Comparison of ENCODE assay signal across 8 cellular contexts in genomic region chr18:59881728-59882685, GRCh38. TPM values are rescaled to one million over a fixed set of nuclear protein-coding genes. Genes with fewer than 3 reads are reported as not detected.
A peak's percentile ranks its signal among the peaks of the same experiment; 100 is the strongest.
DNase-seq lines count a peak whose midpoint lies in the region; ATAC-seq, FAIRE-seq and TF ChIP-seq lines count a peak whose summit lies in the region.

No MANE protein-coding gene starts in this region.

- H3K27ac Mint-ChIP-seq in CD4-positive, alpha-beta memory T cell: peak overlapping the region in 6 of 7 donors; percentile 30 to 82 (median 66)
- H3K27ac Mint-ChIP-seq in mesothelial cell of epicardium: peak overlapping the region; percentile 6

- TF ChIP-seq EP300 in GM12878 (IDR thresholded peaks at IDR 0.05; ENCODE audit: borderline replicate concordance in 1 of 2, control insufficient read depth in 1 of 2, low read depth in 2 of 2, low read length in 2 of 2): no peak

- no peaks in the 10 kb centered on the region for H3K27me3 Mint-ChIP-seq in CD4-positive, alpha-beta memory T cell
- no peaks in the 10 kb centered on the region for H3K27me3 Mint-ChIP-seq in mesothelial cell of epicardium (ENCODE audit: low read depth)

- H3K4me3 ChIP-seq in CD4-positive, alpha-beta memory T cell (ENCODE audit: low read length in 2 of 2): no peak overlapping the region
- 0 out of 2 replicates have a peak overlapping the region, but pooled peaks have one; percentile 2 for H3K4me3 ChIP-seq in GM12878

- H3K9ac ChIP-seq in GM12878 (ENCODE audit: control insufficient read depth, insufficient read depth, low read length): peak overlapping the region; percentile 36; the same call in 1 of the 2 replicates

- peaks cover 0 to 3% (median 0%) of the 10 kb centered on the region in 8 donors for H3K9me3 Mint-ChIP-seq in CD4-positive, alpha-beta memory T cell
- H3K9me3 Mint-ChIP-seq in mesothelial cell of epicardium: no peaks in the 10 kb centered on the region

- peaks cover 23% of the 10 kb centered on the region for H3K4me1 ChIP-seq in CD4-positive, alpha-beta memory T cell (ENCODE audit: insufficient read depth, low read length)
- H3K4me1 ChIP-seq in GM12878 (ENCODE audit: control insufficient read depth, insufficient read depth, low read length): peaks cover 58% of the 10 kb centered on the region

- peak overlapping the region in 5 of 8 donors; percentile 1 to 49 (median 31) for H3K4me3 Mint-ChIP-seq in CD4-positive, alpha-beta memory T cell
- no peak overlapping the region for H3K4me3 Mint-ChIP-seq in mesothelial cell of epicardium

- TF ChIP-seq POLR2A in GM12878 (IDR thresholded peaks at IDR 0.05; ENCODE audit: low read depth, low read length): no peak

- DNase-seq in CD4-positive, alpha-beta memory T cell: no peak
- DNase-seq in NCI-H748 (lab: John Stamatoyannopoulos, UW; ENCODE audit: unreplicated experiment) (peak; percentile 88), GM12878 (ENCODE audit: low read depth, low spot score) (no peak), mesothelial cell of epicardium (ENCODE audit: low spot score in 2 of 2, unreplicated experiment in 2 of 2) (no peak)
- DNase-seq in NK-92 treated with Interleukin-12 subunit alpha and Interleukin-12 subunit beta, amount 100 ng/mL, for 24 hours (lab: John Stamatoyannopoulos, UW): no peak

- H3K79me2 ChIP-seq in GM12878 (ENCODE audit: control insufficient read depth, insufficient read depth, low read length): peaks cover 1% of the 10 kb centered on the region; the same call in 1 of the 2 replicates

- intact Hi-C loops in CD4-positive, alpha-beta memory T cell (cut with micrococcal nuclease): no loop called here
- intact Hi-C loops in GM12878 (cut with micrococcal nuclease; ENCODE audit: unreplicated experiment): no loop called here

- SMC1A ChIA-PET in GM12878 (lab: Charles Lee; ENCODE audit: uncharacterized antibody, unreplicated experiment): interaction anchor here (0.7 to 5.7 kb wide), 14 partner anchors 10 to 263 kb away, joined by 3 to 51 read pairs (median 8); partner anchors contain the start of gene PMAIP1

- no peaks in the 10 kb centered on the region for H3K36me3 Mint-ChIP-seq in CD4-positive, alpha-beta memory T cell
- no peaks in the 10 kb centered on the region for H3K36me3 Mint-ChIP-seq in mesothelial cell of epicardium

- no peak for TF ChIP-seq RAD21 in GM12878 (IDR thresholded peaks at IDR 0.05; ENCODE audit: insufficient read depth, low read depth, low read length)

- ATAC-seq in GM21737 (IDR thresholded peaks at IDR 0.05; ENCODE audit: unreplicated experiment) (peak; percentile 39), GM12878 (peak; percentile 60), HG02970 (IDR thresholded peaks at IDR 0.05; ENCODE audit: low FRiP score, unreplicated experiment) (no peak), HG02642 (IDR thresholded peaks at IDR 0.05; ENCODE audit: poor library complexity, unreplicated experiment) (no peak)

- 50% methylated on average over 11 of the region's 11 CpGs for WGBS in GM12878 (ENCODE audit: insufficient coverage, insufficient replicate concordance, low lambda C conversion rate, missing lambda C conversion rate)

- no peaks in the 10 kb centered on the region for H4K20me1 ChIP-seq in GM12878 (ENCODE audit: control insufficient read depth, insufficient read depth)

- TF ChIP-seq CTCF in GM12878 (IDR thresholded peaks at IDR 0.05 in 2 of 3, conservative IDR thresholded peaks at IDR 0.05 in 1 of 3; ENCODE audit: control insufficient read depth in 2 of 3, extremely low read depth in 1 of 3, insufficient read depth in 1 of 3, low read depth in 3 of 3, low read length in 3 of 3) (no peak), mesothelial cell of epicardium (IDR thresholded peaks at IDR 0.05; ENCODE audit: unreplicated experiment) (no peak)

- no peaks in the 10 kb centered on the region for H3K9me3 ChIP-seq in CD4-positive, alpha-beta memory T cell (ENCODE audit: control insufficient read depth in 1 of 2, low read length in 2 of 2)
- no peaks in the 10 kb centered on the region for H3K9me3 ChIP-seq in GM12878 (replicated peaks; ENCODE audit: control insufficient read depth, insufficient read depth, low read length)

- BruUV-seq in GM12878 (replicated peaks; lab: Mats Ljungman, UMichigan): no TSS peak

- RAD21 ChIA-PET in GM12878 (lab: Charles Lee; ENCODE audit: unreplicated experiment): interaction anchor here (0.6 to 6.6 kb wide), 14 partner anchors 8 to 113 kb away, joined by 3 to 56 read pairs (median 4); partner anchors contain the start of gene PMAIP1

- POLR2A ChIA-PET in CD4-positive, alpha-beta memory T cell (lab: Charles Lee; ENCODE audit: partially characterized antibody): interaction anchor here (1.4 kb wide), 1 partner anchor 18 kb away, joined by 8 read pairs; the partner anchor contains the start of gene PMAIP1
- POLR2A ChIA-PET in GM12878 (lab: Charles Lee): interaction anchor here (0.7 to 5.8 kb wide), 8 partner anchors 9 to 46 kb away, joined by 3 to 68 read pairs (median 6); partner anchors contain the start of gene PMAIP1

- H3K27ac ChIP-seq in CD4-positive, alpha-beta memory T cell (ENCODE audit: low read depth, low read length): no peak overlapping the region
- peak overlapping the region; percentile 65 for H3K27ac ChIP-seq in GM12878 (ENCODE audit: control insufficient read depth, insufficient read depth)

- CTCF ChIA-PET in CD4-positive, alpha-beta memory T cell (lab: Charles Lee; ENCODE audit: partially characterized antibody): interaction anchor here (1.4 kb wide), 1 partner anchor 23 kb away, joined by 3 read pairs; no protein-coding TSS in a partner anchor
- CTCF ChIA-PET in GM12878 (lab: Yijun Ruan, JAX): interaction anchor here (0.9 to 4.4 kb wide), 10 partner anchors 9 to 106 kb away, joined by 3 to 30 read pairs (median 4); partner anchors contain the start of gene PMAIP1

- no peak for FAIRE-seq in GM12878 (lab: Jason Lieb, UNC)

- peak overlapping the region; percentile 78 for H2AFZ ChIP-seq in GM12878 (ENCODE audit: control insufficient read depth, low read depth, low read length)

- in situ Hi-C loops in GM12878 (cut with MboI): loop anchor here (25.0 kb wide), 1 partner anchor 895 kb away; no protein-coding TSS in a partner anchor

- H3K27me3 ChIP-seq in CD4-positive, alpha-beta memory T cell (ENCODE audit: insufficient read depth, low read length): no peaks in the 10 kb centered on the region
- no peaks in the 10 kb centered on the region for H3K27me3 ChIP-seq in GM12878 (replicated peaks in 1 of 2; ENCODE audit: control insufficient read depth in 2 of 2, insufficient read depth in 2 of 2, low read length in 1 of 2)

- peak overlapping the region; percentile 54 for H3K4me2 ChIP-seq in GM12878 (ENCODE audit: control insufficient read depth, insufficient read depth)

- H3K4me1 Mint-ChIP-seq in CD4-positive, alpha-beta memory T cell: peaks cover 17 to 39% (median 28%) of the 10 kb centered on the region in 4 donors
- peaks cover 15% of the 10 kb centered on the region for H3K4me1 Mint-ChIP-seq in mesothelial cell of epicardium

- no peaks in the 10 kb centered on the region for H3K36me3 ChIP-seq in CD4-positive, alpha-beta memory T cell (ENCODE audit: insufficient read depth, low read length)
- no peaks in the 10 kb centered on the region for H3K36me3 ChIP-seq in GM12878 (ENCODE audit: control insufficient read depth in 2 of 2, insufficient read depth in 2 of 2, low read length in 1 of 2)

TF ChIP-seq in GM12878, 131 proteins besides CTCF, POLR2A, EP300 and RAD21 (continues in another document):
- TF ChIP-seq IKZF2 (IDR thresholded peaks at IDR 0.05): peak; percentile 71 to 72
- TF ChIP-seq ZNF384 (IDR thresholded peaks at IDR 0.05; ENCODE audit: borderline replicate concordance, low read depth, low read length): peak; percentile 76
- TF ChIP-seq FOS (IDR thresholded peaks at IDR 0.05; ENCODE audit: borderline replicate concordance, extremely low read depth, insufficient read length): no peak
- TF ChIP-seq RUNX3 (IDR thresholded peaks at IDR 0.05; ENCODE audit: low read length): peak; percentile 83
- TF ChIP-seq MTA2 (IDR thresholded peaks at IDR 0.05; ENCODE audit: low read depth): peak; percentile 31; the same call in 1 of the 2 replicates
- peak; percentile 11 for TF ChIP-seq SP1 (IDR thresholded peaks at IDR 0.05; ENCODE audit: low read depth, low read length)
- TF ChIP-seq POLR2AphosphoS2 (IDR thresholded peaks at IDR 0.05; ENCODE audit: low read depth, low read length): no peak
- TF ChIP-seq CBFB (IDR thresholded peaks at IDR 0.05; ENCODE audit: low read depth): peak; percentile 54; the same call in 1 of the 2 replicates
- TF ChIP-seq TAF1 (IDR thresholded peaks at IDR 0.05; ENCODE audit: borderline replicate concordance, low read depth, low read length): no peak
- peak; percentile 51; the same call in 1 of the 2 replicates for TF ChIP-seq EED (IDR thresholded peaks at IDR 0.05; ENCODE audit: low read depth)
- TF ChIP-seq MEF2B (IDR thresholded peaks at IDR 0.05; ENCODE audit: partially characterized antibody, poor library complexity, severe bottlenecking): peak; percentile 51
- peak; percentile 66 for TF ChIP-seq IKZF1 (conservative IDR thresholded peaks at IDR 0.05)

RNA-seq across cellular contexts. Expression of gene PMAIP1, which starts 17.8 kb away (rescaled TPM):
- total RNA-seq in CD4-positive, alpha-beta memory T cell: 1 to 10 TPM; 8.8 to 9.3 TPM
- polyA plus RNA-seq in CD4-positive, alpha-beta memory T cell: 10 to 100 TPM in 1 of 2 donors, 1 to 10 TPM in 1; 6.7 to 39.6 TPM
- 49.7 and 58.0 TPM in 2 replicates for total RNA-seq in GM12878 (2013; cell fraction: nucleolus; rRNA removed)
- total RNA-seq in GM12878 (2014; rRNA removed) (88.2 and 113 TPM in 2 replicates), GM12878 (2014; rRNA removed; fragmentation: Illumina TruSeq; extraction: Trizol) (108 and 109 TPM in 2 replicates), GM12878 (2021) (101 and 105 TPM in 2 replicates), mesothelial cell of epicardium (7.6 to 10.9 TPM (median 9.9 TPM) in 3 replicates)
- polyA plus RNA-seq in GM12878 (2011; ENCODE audit: low read depth): 40.1 TPM
- polyA plus RNA-seq in GM12878 (2011; rRNA removed) (161 and 266 TPM in 2 replicates), GM12878 (2014; fragmentation: Illumina TruSeq; extraction: Trizol) (94.9 and 142 TPM in 2 replicates), GM12878 (2014; fragmentation: Nextera tagmentation; extraction: Ambion mirVana) (100 to 1,000 TPM in 1 of 2 experiments, 10 to 100 TPM in 1; 74.0 to 119 TPM), GM12878 (2014; rRNA removed) (91.5 and 116 TPM in 2 replicates), GM12878 (2016; fragmentation: Nextera tagmentation; extraction: Ambion mirVana) (100 to 1,000 TPM; 209 to 219 TPM)
- polyA plus RNA-seq in GM12878 (2011; cell fraction: cytosol; rRNA removed): 68.2 and 86.5 TPM in 2 replicates
- polyA plus RNA-seq in GM12878 (2011; cell fraction: nucleus; rRNA removed): 65.1 and 71.2 TPM in 2 replicates
- polyA plus RNA-seq in GM12878 (2012): 81.9 and 103 TPM in 2 replicates
- polyA minus RNA-seq in GM12878 (2011; rRNA and poly(A)+ RNA removed): 52.1 and 54.0 TPM in 2 replicates
- 37.8 and 44.2 TPM in 2 replicates for polyA minus RNA-seq in GM12878 (2011; cell fraction: cytosol; rRNA and poly(A)+ RNA removed)
- 67.6 and 93.7 TPM in 2 replicates for polyA minus RNA-seq in GM12878 (2011; cell fraction: nucleus; rRNA and poly(A)+ RNA removed)

Comparison
In these comparisons a context has a peak if more than half of its experiments do, and no peak if none do; other contexts are left out.
1. ATAC-seq: peak in GM21737 (single experiment) and GM12878 (single experiment); none in HG02970 (single experiment) and HG02642 (single experiment).